In the genomic region with DNA sequence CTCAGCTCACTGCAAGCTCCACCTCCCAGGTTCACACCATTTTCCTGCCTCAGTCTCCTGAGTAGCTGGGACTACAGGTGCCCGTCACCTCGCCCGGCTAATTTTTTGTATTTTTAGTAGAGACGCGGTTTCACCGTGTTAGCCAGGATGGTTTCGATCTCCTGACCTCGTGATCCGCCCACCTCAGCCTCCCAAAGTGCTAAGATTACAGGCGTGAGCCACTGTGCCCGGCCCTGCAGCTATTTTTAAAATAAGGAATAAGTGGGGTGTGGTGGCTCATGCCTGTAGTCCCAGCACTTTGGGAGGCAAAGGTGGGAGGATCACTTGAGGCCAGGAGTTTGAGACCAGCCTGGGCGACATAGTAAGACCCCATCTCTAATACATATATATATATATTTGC, we compare ENCODE assay signal across 9 cellular contexts. TPM values are rescaled to one million over a fixed set of nuclear protein-coding genes. Genes with fewer than 3 reads are reported as not detected.
"Had no signal": no experiment of that assay in that cellular context is flagged by ENCODE, and none has a peak within 500 bp of the region (broad histone marks: within the 10 kb centered on the region; RNA-seq: fewer than 3 reads in every experiment).

No MANE protein-coding gene starts in this region.

RNA-seq across cellular contexts. Expression of gene ACER1, which starts 27.0 kb away (rescaled TPM):
- total RNA-seq: activated CD8-positive, alpha-beta T cell treated with anti-CD3 and anti-CD28 coated beads for 36 hours; body of pancreas; cardiac septum; fibroblast of lung; heart right ventricle; left colon; myocyte; SK-MEL-5; ureter had no signal
